27 cellular contexts compared by ENCODE assay signal in the genomic region with DNA sequence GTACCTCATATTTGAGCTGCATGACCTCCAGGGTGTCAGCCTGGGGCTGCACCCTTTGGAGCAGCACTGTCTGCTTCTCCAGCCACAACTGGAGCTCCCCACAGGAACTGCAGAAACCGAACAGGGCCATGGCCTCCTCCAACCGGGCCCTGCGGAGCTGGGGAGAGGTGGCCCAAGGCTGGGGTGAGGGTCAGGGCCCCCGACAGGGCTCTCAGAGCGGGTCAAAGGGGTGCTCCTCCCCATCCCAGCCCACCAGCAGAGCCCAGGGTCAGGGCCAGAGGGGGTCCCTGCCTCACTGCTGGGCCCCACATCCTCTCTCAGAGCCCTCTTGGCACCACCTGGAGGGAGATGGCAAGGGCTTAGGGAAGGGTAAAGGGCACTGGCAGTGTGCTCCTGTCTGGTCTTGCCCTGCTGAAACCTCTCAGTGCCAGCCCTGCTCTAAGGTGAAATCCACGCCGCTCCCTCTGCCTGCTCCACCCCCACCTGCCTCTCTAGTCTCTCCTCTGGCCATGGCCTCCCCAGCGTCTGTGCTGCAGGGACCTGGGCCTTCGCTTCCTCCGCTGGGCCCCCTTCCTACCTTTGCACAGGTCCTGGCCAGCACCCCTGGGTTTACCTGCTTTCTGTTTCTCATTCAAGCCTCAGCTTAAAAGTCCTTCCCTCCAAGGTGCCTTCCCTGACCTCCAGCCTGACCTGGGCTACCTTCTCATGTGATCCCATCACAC.
"Had no signal": no experiment of that assay in that cellular context is flagged by ENCODE, and none has a peak within 500 bp of the region (broad histone marks: within the 10 kb centered on the region; RNA-seq: fewer than 3 reads in every experiment).

No MANE protein-coding gene starts in this region.

- H3K36me3 Mint-ChIP-seq: activated naive CD4-positive, alpha-beta T cell treated with anti-CD3 and anti-CD28 coated beads, Interleukin-2, amount 50 U/mL, for 24 hours; activated naive CD8-positive, alpha-beta T cell treated with anti-CD3 and anti-CD28 coated beads, Interleukin-2, amount 10 ng/mL, durations not matched to agents 7 days and 5 days had no signal

- ATAC-seq: activated CD8-positive, alpha-beta T cell treated with anti-CD3 and anti-CD28 coated beads, Interleukin-2, amount 10 ng/mL, durations not matched to agents 7 days and 5 days; body of pancreas; Panc1 had no signal

- DNase-seq: activated CD4-positive, alpha-beta T cell treated with anti-CD3 and anti-CD28 coated beads, Interleukin-2, amount 10 ng/mL, durations not matched to agents 24 days and 14 days; activated CD4-positive, alpha-beta T cell treated with anti-CD3 and anti-CD28 coated beads, Interleukin-2, amount 50 U/mL, for 4 hours; activated CD8-positive, alpha-beta T cell treated with anti-CD3 and anti-CD28 coated beads, Interleukin-2, amount 10 ng/mL, durations not matched to agents 7 days and 5 days; activated gamma-delta T cell; activated naive CD4-positive, alpha-beta T cell treated with Interleukin-2 at 50 U/mL for 16 hours; activated naive CD8-positive, alpha-beta T cell treated with anti-CD3 and anti-CD28 coated beads, Interleukin-2, amount 10 ng/mL, durations not matched to agents 7 days and 5 days; activated T-cell treated with anti-CD3 and anti-CD28 coated beads, Interleukin-2, amount 50 U/mL, for 24 hours; amygdala; body of pancreas; Kasumi-1; KG1; NCI-H1092 treated with DMSO at 0.1 percent for 48 hours; NCI-H1436; NCI-H1694; NCI-H1930; NCI-H2081 treated with DMSO at 0.1 percent for 48 hours; NCI-H345; NCI-H524 treated with DMSO at 0.1 percent for 48 hours; SJCRH30 had no signal

- H3K4me3 ChIP-seq: ascending aorta, body of pancreas, breast epithelium, SJCRH30, SK-N-MC had no signal

- H3K4me3 Mint-ChIP-seq: activated CD8-positive, alpha-beta T cell treated with anti-CD3 and anti-CD28 coated beads, Interleukin-2, amount 10 ng/mL, durations not matched to agents 7 days and 5 days; activated naive CD4-positive, alpha-beta T cell treated with anti-CD3 and anti-CD28 coated beads, Interleukin-2, amount 50 U/mL, for 24 hours; activated naive CD8-positive, alpha-beta T cell treated with anti-CD3 and anti-CD28 coated beads, Interleukin-2, amount 10 ng/mL, durations not matched to agents 7 days and 5 days; activated T-cell treated with anti-CD3 and anti-CD28 coated beads, Interleukin-2, amount 50 U/mL, for 24 hours; T-helper 2 cell treated with Interferon-gamma antibody and Interleukin-4, amounts not matched to agents 5 μg/mL and 100 μg/mL, for 36 hours had no signal

- H3K27me3 ChIP-seq: ascending aorta, body of pancreas, breast epithelium, SJCRH30 had no signal

- FAIRE-seq: TTC549 had no signal

- H3K36me3 ChIP-seq: ascending aorta, breast epithelium, SJCRH30 had no signal

- H3K9me3 Mint-ChIP-seq: activated CD4-positive, alpha-beta T cell treated with anti-CD3 and anti-CD28 coated beads, Interleukin-2, amount 10 ng/mL, durations not matched to agents 24 days and 14 days; activated naive CD4-positive, alpha-beta T cell treated with anti-CD3 and anti-CD28 coated beads, Interleukin-2, amount 50 U/mL, for 24 hours; activated naive CD8-positive, alpha-beta T cell treated with anti-CD3 and anti-CD28 coated beads, Interleukin-2, amount 10 ng/mL, durations not matched to agents 7 days and 5 days; activated T-cell treated with anti-CD3 and anti-CD28 coated beads, Interleukin-2, amount 50 U/mL, for 24 hours; activated T-helper 2 cell treated with anti-CD3 and anti-CD28 coated beads, Interferon-gamma antibody, Interleukin-2, Interleukin-4, amounts not matched to agents 10 μg/mL and 5 μg/mL and 100 μg/mL, durations not matched to agents 14 hours and 24 hours and 36 hours; T-helper 2 cell treated with Interferon-gamma antibody and Interleukin-4, amounts not matched to agents 5 μg/mL and 100 μg/mL, for 36 hours had no signal

- H3K9me3 ChIP-seq: ascending aorta, body of pancreas, breast epithelium, SJCRH30 had no signal

- H3K27ac ChIP-seq: ascending aorta, body of pancreas, breast epithelium, SJCRH30, SK-N-MC had no signal

- H3K27ac Mint-ChIP-seq: activated CD4-positive, alpha-beta T cell treated with anti-CD3 and anti-CD28 coated beads, Interleukin-2, amount 10 ng/mL, durations not matched to agents 24 days and 14 days; activated CD8-positive, alpha-beta T cell treated with anti-CD3 and anti-CD28 coated beads, Interleukin-2, amount 10 ng/mL, durations not matched to agents 7 days and 5 days; activated naive CD4-positive, alpha-beta T cell treated with anti-CD3 and anti-CD28 coated beads, Interleukin-2, amount 50 U/mL, for 24 hours; activated naive CD8-positive, alpha-beta T cell treated with anti-CD3 and anti-CD28 coated beads, Interleukin-2, amount 10 ng/mL, durations not matched to agents 7 days and 5 days; activated T-helper 2 cell treated with anti-CD3 and anti-CD28 coated beads, Interferon-gamma antibody, Interleukin-2, Interleukin-4, amounts not matched to agents 10 μg/mL and 5 μg/mL and 100 μg/mL, durations not matched to agents 14 hours and 24 hours and 36 hours; T-helper 2 cell treated with Interferon-gamma antibody and Interleukin-4, amounts not matched to agents 5 μg/mL and 100 μg/mL, for 36 hours had no signal
